11 cellular contexts compared by ENCODE assay signal in genomic region chr13:27969073-27969865, GRCh38. TPM values are rescaled to one million over a fixed set of nuclear protein-coding genes. Genes with fewer than 3 reads are reported as not detected.
DNase-seq lines count a peak whose midpoint lies in the region; ATAC-seq, FAIRE-seq and TF ChIP-seq lines count a peak whose summit lies in the region.
"Had no signal": no experiment of that assay in that cellular context is flagged by ENCODE, and none has a peak within 500 bp of the region (broad histone marks: within the 10 kb centered on the region; RNA-seq: fewer than 3 reads in every experiment).

CDX2 (minus strand) TSS chr13:27969315; CDS start chr13:27969006, 309 bp downstream.

- no peak within 1 kb of the TSS for H3K9ac ChIP-seq in SK-N-SH
- no peak within 1 kb of the TSS for H3K9ac ChIP-seq in H1 (replicated peaks in 1 of 4; ENCODE audit: extremely low read depth in 1 of 4, low read depth in 3 of 4, low read length in 3 of 4)

- H4K5ac ChIP-seq in H1 (ENCODE audit: insufficient read length, low read depth, low read length) = no peak within 1 kb of the TSS

- H2BK20ac ChIP-seq in H1 (ENCODE audit: low read length) = peak within 1 kb of the TSS; percentile 80; the same call in 1 of the 2 replicates

- H3K9me2 ChIP-seq in SK-N-SH = no peaks in the 10 kb centered on the region

- peak within 1 kb of the TSS; percentile 81; the same call in 1 of the 2 replicates for H3K18ac ChIP-seq in H1 (ENCODE audit: extremely low read depth, low read length)

- H3K27ac ChIP-seq in SK-N-SH (ENCODE audit: low read depth in 2 of 2, low read length in 1 of 2) (no peak within 1 kb of the TSS), H1 (ENCODE audit: low read depth, low read length) (no peak within 1 kb of the TSS)
- H3K27ac ChIP-seq: adrenal gland had no signal

- H3K4me1 ChIP-seq in SK-N-SH (ENCODE audit: control insufficient read depth in 1 of 2, insufficient read depth in 2 of 2, low read depth in 1 of 2, low read length in 1 of 2) = no peaks in the 10 kb centered on the region
- peaks cover 8 to 61% (median 38%) of the 10 kb centered on the region in 4 experiments for H3K4me1 ChIP-seq in H1 (replicated peaks in 1 of 4; ENCODE audit: control insufficient read depth in 3 of 4, insufficient read depth in 4 of 4, low read length in 3 of 4)
- H3K4me1 ChIP-seq: adrenal gland had no signal

- no peaks in the 10 kb centered on the region for H3K79me1 ChIP-seq in H1 (ENCODE audit: low read depth, low read length)

- TF ChIP-seq EP300 in SK-N-SH (IDR thresholded peaks at IDR 0.05; ENCODE audit: borderline replicate concordance in 1 of 2, low read depth in 1 of 2, low read length in 1 of 2) = no peak
- peak in 1 of 2 experiments; percentile 38; a peak in 1 of 3 replicates for TF ChIP-seq EP300 in H1 (IDR thresholded peaks at IDR 0.05; ENCODE audit: borderline replicate concordance in 1 of 2, low read depth in 2 of 2, low read length in 2 of 2)

- H3F3A ChIP-seq in SK-N-SH (replicated peaks; ENCODE audit: insufficient read depth) = no peaks in the 10 kb centered on the region

- TF ChIP-seq CTCF in SK-N-SH (IDR thresholded peaks at IDR 0.05) (no peak), H1 (IDR thresholded peaks at IDR 0.05; ENCODE audit: control extremely low read depth in 1 of 3, insufficient read depth in 1 of 3, low read depth in 1 of 3, low read length in 3 of 3) (no peak)

- no peak within 1 kb of the TSS for H2AK5ac ChIP-seq in H1 (ENCODE audit: low read depth, low read length)

- no peak within 1 kb of the TSS for H3K56ac ChIP-seq in H1 (replicated peaks; ENCODE audit: insufficient read length, low read depth, low read length)

- TF ChIP-seq POLR2A in H1 (IDR thresholded peaks at IDR 0.05; ENCODE audit: control extremely low read depth in 1 of 2, low read depth in 2 of 2, low read length in 2 of 2) = no peak

- ATAC-seq in SK-N-SH treated with all-trans-retinoic acid at 6 μM for 48 hours = no peak

- CTCF ChIA-PET in SK-N-SH (lab: Yijun Ruan, JAX) (interaction anchor here (0.9 to 2.5 kb wide), 5 partner anchors 15 to 607 kb away, joined by 3 to 8 read pairs (median 6); no protein-coding TSS in a partner anchor), H1 (lab: Charles Lee; ENCODE audit: partially characterized antibody) (interaction anchor here (0.6 to 20.5 kb wide), 7 partner anchors 1 to 176 kb away, joined by 3 to 283 read pairs (median 49); partner anchors contain the start of genes CDX2 and URAD)

- H4K8ac ChIP-seq in H1 (ENCODE audit: extremely low read depth, insufficient read depth, low read length) = peak within 1 kb of the TSS; percentile 81; the same call in 1 of the 2 replicates

- H4K91ac ChIP-seq in H1 (replicated peaks; ENCODE audit: insufficient read length, low read length) = peak within 1 kb of the TSS; percentile 36

- H3K79me2 ChIP-seq in SK-N-SH (ENCODE audit: insufficient read depth) = no peaks in the 10 kb centered on the region
- H3K79me2 ChIP-seq in H1 (ENCODE audit: control insufficient read depth in 1 of 2, insufficient read depth in 2 of 2, low read length in 2 of 2) = no peaks in the 10 kb centered on the region

- peak; percentile 22 for DNase-seq in SK-N-SH
- peak; percentile 65 for DNase-seq in NCI-H510A (lab: John Stamatoyannopoulos, UW)
- no peak for DNase-seq in H1 (ENCODE audit: low read depth in 1 of 2, low spot score in 2 of 2)
- peak; percentile 49 for DNase-seq in retina
- DNase-seq in stimulated activated CD4-positive, alpha-beta T cell treated with anti-CD3 and anti-CD28 coated beads, Interleukin-2, amount 100 ng/mL, for 24 hours = no peak
- DNase-seq in stimulated activated CD4-positive, alpha-beta T cell treated with anti-CD3 and anti-CD28 coated beads, Interleukin-12 subunit alpha, Interleukin-12 subunit beta, amount 100 ng/mL, for 4 hours = no peak
- no peak for DNase-seq in effector CD8-positive, alpha-beta T cell (lab: John Stamatoyannopoulos, UW)
- DNase-seq: adrenal gland had no signal

- TF ChIP-seq RAD21 in SK-N-SH (IDR thresholded peaks at IDR 0.05; ENCODE audit: low read length) (no peak), H1 (IDR thresholded peaks at IDR 0.05 in 1 of 2, conservative IDR thresholded peaks at IDR 0.05 in 1 of 2; ENCODE audit: low read depth in 2 of 2, low read length in 2 of 2) (no peak)

- H3K36me3 ChIP-seq in SK-N-SH (replicated peaks in 1 of 2; ENCODE audit: control insufficient read depth in 1 of 2, insufficient read depth in 2 of 2, low read length in 1 of 2) = no peaks in the 10 kb centered on the region
- H3K36me3 ChIP-seq in H1 (ENCODE audit: control insufficient read depth in 2 of 4, insufficient read depth in 4 of 4, low read length in 3 of 4) = peaks cover 0 to 12% (median 0%) of the 10 kb centered on the region in 4 experiments; a peak in 1 of 8 replicates
- H3K36me3 ChIP-seq: adrenal gland had no signal

- H3K23me2 ChIP-seq in H1 (ENCODE audit: low read depth, low read length) = peaks cover 5% of the 10 kb centered on the region; the same call in 1 of the 2 replicates

- POLR2A ChIA-PET in SK-N-SH (lab: Yijun Ruan, JAX) = no interaction called here
- POLR2A ChIA-PET in H1 (lab: Charles Lee; ENCODE audit: partially characterized antibody) = interaction anchor here (1.1 to 5.6 kb wide), 5 partner anchors 9 to 173 kb away, joined by 3 to 31 read pairs (median 5); no protein-coding TSS in a partner anchor

- no peak within 1 kb of the TSS for H3K4me2 ChIP-seq in SK-N-SH
- peak within 1 kb of the TSS; percentile 65 to 83 for H3K4me2 ChIP-seq in H1 (ENCODE audit: insufficient read depth in 1 of 2, low read depth in 2 of 2, low read length in 2 of 2)

- peak within 1 kb of the TSS; percentile 99 for H2BK12ac ChIP-seq in H1 (ENCODE audit: low read depth, low read length)

- no peak within 1 kb of the TSS for H2BK120ac ChIP-seq in H1 (replicated peaks; ENCODE audit: low read depth, low read length)

- H3K14ac ChIP-seq in H1 (ENCODE audit: insufficient read length) = no peak within 1 kb of the TSS

- 10% methylated on average over 24 of the region's 35 CpGs for whole genome bisulfite sequencing in SK-N-SH (ENCODE audit: low lambda C conversion rate)
- 0% methylated on average over 35 of the region's 35 CpGs; no CpG with 5 or more reads in 1 of the 2 experiments for WGBS in H1 (ENCODE audit: extremely low coverage in 1 of 2, insufficient coverage in 1 of 2, insufficient read length in 1 of 2, insufficient replicate concordance in 2 of 2, low coverage in 1 of 2, low lambda C conversion rate in 2 of 2, missing lambda C conversion rate in 1 of 2), 2 experiments

- H4K20me1 ChIP-seq in SK-N-SH (ENCODE audit: insufficient read depth) = no peaks in the 10 kb centered on the region
- H4K20me1 ChIP-seq in H1 (replicated peaks in 1 of 2; ENCODE audit: control insufficient read depth in 1 of 2, insufficient read depth in 2 of 2, low read length in 2 of 2) = peaks cover 19 to 39% of the 10 kb centered on the region in 2 experiments

- peak; percentile 80 for FAIRE-seq in H1 (lab: Jason Lieb, UNC)
- FAIRE-seq: GM12892 had no signal

- no peak within 1 kb of the TSS for H3K4me3 ChIP-seq in SK-N-SH (ENCODE audit: low read depth in 2 of 2, low read length in 1 of 2)
- peak within 1 kb of the TSS; percentile 19 to 51 (median 30); a peak in 6 of 8 replicates for H3K4me3 ChIP-seq in H1 (ENCODE audit: extremely low read depth in 1 of 4, insufficient read depth in 2 of 4, low read depth in 3 of 4, low read length in 4 of 4)
- H3K4me3 ChIP-seq: adrenal gland had no signal

- H3K4ac ChIP-seq in H1 (replicated peaks; ENCODE audit: insufficient read length, low read depth, low read length) = no peak within 1 kb of the TSS

- H2BK15ac ChIP-seq in H1 (ENCODE audit: low read length) = no peak within 1 kb of the TSS; the same call in 1 of the 2 replicates

- H2AFZ ChIP-seq in SK-N-SH (ENCODE audit: low read depth) (no peak within 1 kb of the TSS), H1 (ENCODE audit: low read length) (no peak within 1 kb of the TSS)

- H3K27me3 ChIP-seq in SK-N-SH (ENCODE audit: insufficient read depth) (peaks cover 99% of the 10 kb centered on the region), H1 (replicated peaks in 1 of 4; ENCODE audit: control insufficient read depth in 3 of 4, extremely low read depth in 1 of 4, insufficient read depth in 3 of 4, low read length in 3 of 4) (peaks cover 95 to 100% (median 98%) of the 10 kb centered on the region in 4 experiments)

- H3K9me3 ChIP-seq in SK-N-SH (no peaks in the 10 kb centered on the region), H1 (ENCODE audit: insufficient read depth in 2 of 2, low read depth in 1 of 2, low read length in 1 of 2) (no peaks in the 10 kb centered on the region)
- H3K9me3 ChIP-seq: adrenal gland had no signal

- no peak within 1 kb of the TSS for H3K23ac ChIP-seq in H1 (ENCODE audit: insufficient read length)

- H2BK5ac ChIP-seq in H1 (ENCODE audit: low read depth, low read length) = peak within 1 kb of the TSS; percentile 28; the same call in 1 of the 2 replicates

TF ChIP-seq in SK-N-SH, 30 proteins besides CTCF, POLR2A, EP300 and RAD21 (continues in another document):
- no peak for TF ChIP-seq NRF1 (IDR thresholded peaks at IDR 0.05; ENCODE audit: low read depth, low read length)
- TF ChIP-seq FOXM1 (IDR thresholded peaks at IDR 0.05; ENCODE audit: low read depth) = no peak

TF ChIP-seq in SK-N-SH treated with all-trans-retinoic acid at 6 μM for 48 hours, 23 proteins besides CTCF, POLR2A, EP300 and RAD21 (continues in another document):
- no peak for TF ChIP-seq ISL1 (CRISPR knock-in tag; IDR thresholded peaks at IDR 0.05)

TF ChIP-seq in H1, 55 proteins besides CTCF, POLR2A, EP300 and RAD21 (continues in another document):
- no peak for TF ChIP-seq RFX5 (IDR thresholded peaks at IDR 0.05; ENCODE audit: borderline replicate concordance, low read depth, low read length)
- TF ChIP-seq CBX5 (IDR thresholded peaks at IDR 0.05; ENCODE audit: low read depth, low read length) = no peak
- no peak for TF ChIP-seq POU5F1 (IDR thresholded peaks at IDR 0.05; ENCODE audit: low read depth, low read length)
- no peak for TF ChIP-seq RBBP5 (IDR thresholded peaks at IDR 0.05; ENCODE audit: borderline replicate concordance, low read depth, low read length)
- no peak for TF ChIP-seq ASH2L (IDR thresholded peaks at IDR 0.05; ENCODE audit: low read length)
- TF ChIP-seq TAF1 (IDR thresholded peaks at IDR 0.05; ENCODE audit: low read depth, low read length) = no peak
- no peak for TF ChIP-seq CHD2 (IDR thresholded peaks at IDR 0.05; ENCODE audit: low read length)

RNA-seq across cellular contexts. Expression of gene CDX2, which starts in this region (rescaled TPM):
- not detected in 2 replicates for polyA plus RNA-seq in SK-N-SH (2012; rRNA removed)
- not detected in 2 replicates for polyA plus RNA-seq in SK-N-SH (2012; cell fraction: cytosol; rRNA removed)
- polyA plus RNA-seq in SK-N-SH (2012; cell fraction: nucleus; rRNA removed) = not detected in 2 replicates
- 0.09 TPM in 1 of 2 replicates, not detected in the other for total RNA-seq in H1 (2021; fragmentation: NEBNext Ultra II Directional; extraction: Animal tissue kit (Norgen Biotek cat#: 25700))
- polyA plus RNA-seq in H1 (2011; rRNA removed) = not detected in 2 replicates
- polyA plus RNA-seq in H1 (2011; cell fraction: cytosol; rRNA removed) = not detected
- polyA plus RNA-seq in H1 (2011; cell fraction: nucleus; rRNA removed) = 0.03 TPM
- polyA plus RNA-seq in H1 (2012, experiment 1 of 2) = 0.04 to 0.08 TPM (median 0.05 TPM) in 3 of 4 replicates, not detected in the other
- polyA plus RNA-seq in H1 (2012, experiment 2 of 2) = 0.13 TPM
- polyA plus RNA-seq in H1 (2013, experiment 1 of 2) = 0.06 TPM
- 0.17 TPM for polyA plus RNA-seq in H1 (2013, experiment 2 of 2)
- polyA minus RNA-seq in H1 (2011; rRNA and poly(A)+ RNA removed) = 0.06 TPM in 1 of 2 replicates, not detected in the other
- not detected for polyA minus RNA-seq in H1 (2011; cell fraction: cytosol; rRNA and poly(A)+ RNA removed)
- polyA minus RNA-seq in H1 (2011; cell fraction: nucleus; rRNA and poly(A)+ RNA removed) = not detected
- polyA plus RNA-seq: AG04450 had no signal

Comparison
In these comparisons a context has a peak if more than half of its experiments do, and no peak if none do; other contexts are left out.
1. Peak in DNase-seq in SK-N-SH; RNA of the gene not detected or under 1 TPM.
2. DNase-seq: peak in NCI-H510A (single experiment) and retina (single experiment); none in H1 (0 of 2), stimulated activated CD4-positive, alpha-beta T cell treated with anti-CD3 and anti-CD28 coated beads, Interleukin-2, amount 100 ng/mL, for 24 hours (0 of 2), stimulated activated CD4-positive, alpha-beta T cell treated with anti-CD3 and anti-CD28 coated beads, Interleukin-12 subunit alpha, Interleukin-12 subunit beta, amount 100 ng/mL, for 4 hours (single experiment) and effector CD8-positive, alpha-beta T cell (single experiment).
3. H3K4me3 ChIP-seq: peak in H1 (4 of 4); none in SK-N-SH (0 of 2).